In genomic region chr3:65563844-65564243, GRCh38 we compare ENCODE assay signal across 29 cellular contexts.
"Had no signal": no experiment of that assay in that cellular context is flagged by ENCODE, and none has a peak within 500 bp of the region (broad histone marks: within the 10 kb centered on the region; RNA-seq: fewer than 3 reads in every experiment).

No MANE protein-coding gene starts in this region.

- H3K4me3 ChIP-seq: coronary artery, esophagus muscularis mucosa, gastroesophageal sphincter, heart left ventricle, hepatocyte, left lung, lower lobe of right lung, ovary, psoas muscle, sigmoid colon, testis, tibial artery had no signal

- H3K27me3 Mint-ChIP-seq: naive thymus-derived CD8-positive, alpha-beta T cell; type B pancreatic cell had no signal

- H3K27ac Mint-ChIP-seq: mesothelial cell of epicardium; naive thymus-derived CD8-positive, alpha-beta T cell; stimulated activated effector memory CD8-positive, alpha-beta T cell treated with anti-CD3 and anti-CD28 coated beads, Interleukin-12 subunit alpha, Interleukin-12 subunit beta, amount 100 ng/mL, for 72 hours; type B pancreatic cell had no signal

- H3K36me3 Mint-ChIP-seq: mesothelial cell of epicardium; naive thymus-derived CD8-positive, alpha-beta T cell; stimulated activated effector memory CD8-positive, alpha-beta T cell treated with anti-CD3 and anti-CD28 coated beads, Interleukin-12 subunit alpha, Interleukin-12 subunit beta, amount 100 ng/mL, for 72 hours; type B pancreatic cell had no signal

- H3K4me1 Mint-ChIP-seq: naive thymus-derived CD8-positive, alpha-beta T cell; stimulated activated effector memory CD8-positive, alpha-beta T cell treated with anti-CD3 and anti-CD28 coated beads, Interleukin-12 subunit alpha, Interleukin-12 subunit beta, amount 100 ng/mL, for 72 hours had no signal

- DNase-seq: dermis blood vessel endothelial cell; effector memory CD4-positive, alpha-beta T cell; foreskin keratinocyte; heart left ventricle; left cardiac atrium; left lung; lower lobe of right lung; naive thymus-derived CD8-positive, alpha-beta T cell; occipital lobe; ovary; posterior cingulate gyrus; psoas muscle; right cardiac atrium; sigmoid colon; stimulated activated CD4-positive, alpha-beta T cell treated with anti-CD3 and anti-CD28 coated beads, Interleukin-2, amount 100 ng/mL, for 24 hours; stimulated activated CD4-positive, alpha-beta T cell treated with anti-CD3 and anti-CD28 coated beads, Interleukin-4, amount 100 ng/mL, for 24 hours; stimulated activated naive CD4-positive, alpha-beta T cell treated with Interleukin-2 at 50 U/mL for 16 hours; substantia nigra; testis; tibial artery had no signal

- ATAC-seq: foreskin keratinocyte; gastroesophageal sphincter; left cardiac atrium; left lung; lower lobe of right lung; naive thymus-derived CD8-positive, alpha-beta T cell; psoas muscle; right cardiac atrium; stimulated activated effector memory CD8-positive, alpha-beta T cell treated with anti-CD3 and anti-CD28 coated beads, Interleukin-12 subunit alpha, Interleukin-12 subunit beta, amount 100 ng/mL, for 72 hours had no signal

- H3K36me3 ChIP-seq: esophagus muscularis mucosa, gastroesophageal sphincter, heart left ventricle, left lung, lower lobe of right lung, ovary, sigmoid colon, tibial artery had no signal

- FAIRE-seq: endothelial cell of umbilical vein, islet of Langerhans had no signal

- H3K9me3 ChIP-seq: esophagus muscularis mucosa, gastroesophageal sphincter, heart left ventricle, left lung, lower lobe of right lung, ovary, psoas muscle, sigmoid colon, testis, tibial artery had no signal

- H3K27me3 ChIP-seq: esophagus muscularis mucosa, foreskin keratinocyte, gastroesophageal sphincter, heart left ventricle, hepatocyte, left lung, ovary, sigmoid colon, testis, tibial artery had no signal

- H2AFZ ChIP-seq: hepatocyte had no signal

- H3K4me3 Mint-ChIP-seq: mesothelial cell of epicardium; naive thymus-derived CD8-positive, alpha-beta T cell; stimulated activated effector memory CD8-positive, alpha-beta T cell treated with anti-CD3 and anti-CD28 coated beads, Interleukin-12 subunit alpha, Interleukin-12 subunit beta, amount 100 ng/mL, for 72 hours; type B pancreatic cell had no signal

- H3K27ac ChIP-seq: coronary artery, esophagus muscularis mucosa, foreskin keratinocyte, gastroesophageal sphincter, hepatocyte, left lung, lower lobe of right lung, ovary, psoas muscle, sigmoid colon, testis, tibial artery had no signal

- H3K9me3 Mint-ChIP-seq: mesothelial cell of epicardium; stimulated activated effector memory CD8-positive, alpha-beta T cell treated with anti-CD3 and anti-CD28 coated beads, Interleukin-12 subunit alpha, Interleukin-12 subunit beta, amount 100 ng/mL, for 72 hours; type B pancreatic cell had no signal

- H3K4me2 ChIP-seq: hepatocyte had no signal

- H3K4me1 ChIP-seq: foreskin keratinocyte, left lung, lower lobe of right lung, testis had no signal
